Comparison of ENCODE assay signal across 3 cellular contexts in the genomic region with DNA sequence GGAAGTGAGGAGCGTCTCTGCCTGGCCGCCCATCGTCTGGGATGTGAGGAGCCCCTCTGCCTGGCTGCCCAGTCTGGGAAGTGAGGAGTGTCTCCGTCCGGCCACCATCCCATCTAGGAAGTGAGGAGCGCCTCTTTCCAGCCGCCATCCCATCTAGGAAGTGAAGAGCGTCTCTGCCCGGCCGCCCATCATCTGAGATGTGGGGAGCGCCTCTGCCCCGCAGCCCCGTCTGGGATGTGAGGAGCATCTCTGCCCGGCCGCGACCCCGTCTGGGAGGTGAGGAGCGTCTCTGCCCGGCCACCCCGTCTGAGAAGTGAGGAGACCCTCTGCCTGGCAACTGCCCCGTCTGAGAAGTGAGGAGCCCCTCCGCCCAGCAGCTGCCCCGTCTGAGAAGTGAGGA. TPM values are rescaled to one million over a fixed set of nuclear protein-coding genes. Genes with fewer than 3 reads are reported as not detected.
"Had no signal": no experiment of that assay in that cellular context is flagged by ENCODE, and none has a peak within 500 bp of the region (broad histone marks: within the 10 kb centered on the region; RNA-seq: fewer than 3 reads in every experiment).

No MANE protein-coding gene starts in this region.

RNA-seq across cellular contexts. Expression of a gene that starts 39.0 kb away (rescaled TPM):
- total RNA-seq: LHCN-M2, MCF 10A, NCI-H460 had no signal
